ENCODE assay signal across 20 cellular contexts in the genomic region with DNA sequence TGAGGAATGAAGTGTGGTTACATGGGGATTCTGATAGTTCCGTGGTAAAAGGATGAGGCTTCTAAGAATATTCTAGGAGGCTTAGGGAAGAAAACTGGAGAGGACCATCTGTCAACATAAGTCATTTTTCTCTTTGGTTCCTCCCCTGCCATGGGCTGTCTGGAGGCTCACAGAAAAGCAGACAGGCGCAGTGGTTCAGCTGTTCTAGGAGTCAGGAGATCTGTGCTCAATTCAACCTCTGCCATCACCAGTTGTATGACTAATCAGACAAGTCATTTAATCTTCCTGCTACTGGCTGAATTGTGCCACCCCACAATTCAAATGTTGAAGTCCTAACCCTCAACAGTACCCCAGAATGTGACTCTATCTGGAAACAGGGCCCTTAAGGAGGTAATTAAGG. TPM values are rescaled to one million over a fixed set of nuclear protein-coding genes. Genes with fewer than 3 reads are reported as not detected.
DNase-seq lines count a peak whose midpoint lies in the region; ATAC-seq, FAIRE-seq and TF ChIP-seq lines count a peak whose summit lies in the region.
"Had no signal": no experiment of that assay in that cellular context is flagged by ENCODE, and none has a peak within 500 bp of the region (broad histone marks: within the 10 kb centered on the region; RNA-seq: fewer than 3 reads in every experiment).

No MANE protein-coding gene starts in this region.

- peak; percentile 38 for FAIRE-seq in HTR-8/SVneo (lab: Jason Lieb, UNC)
- FAIRE-seq in K562 (lab: Jason Lieb, UNC) = no peak

- H4K20me1 ChIP-seq in GM23248 (ENCODE audit: insufficient read depth) = no peaks in the 10 kb centered on the region
- no peaks in the 10 kb centered on the region for H4K20me1 ChIP-seq in K562 (replicated peaks; ENCODE audit: control insufficient read depth, insufficient read depth, low read length)
- peaks cover 49% of the 10 kb centered on the region for H4K20me1 ChIP-seq in PC-9 (ENCODE audit: insufficient read depth)

- H3K79me2 ChIP-seq in GM23248 (ENCODE audit: insufficient read depth) = 0 out of 2 replicates have a peak, but pooled peaks cover 4% of the 10 kb centered on the region
- H3K79me2 ChIP-seq in K562 (ENCODE audit: control insufficient read depth, insufficient read depth, low read length) = no peaks in the 10 kb centered on the region
- peaks cover 4% of the 10 kb centered on the region; the same call in 1 of the 2 replicates for H3K79me2 ChIP-seq in PC-9 (ENCODE audit: low read depth)

- CTCF ChIA-PET in K562 (lab: Yijun Ruan, JAX; ENCODE audit: low intra/inter-chr PET ratio) (no interaction called here), PC-9 (lab: Charles Lee) (no interaction called here)

- no peak for TF ChIP-seq RAD21 in K562 (CRISPR knock-in tag; conservative IDR thresholded peaks at IDR 0.05 in 1 of 2, IDR thresholded peaks at IDR 0.05 in 1 of 2)

- H3K4me2 ChIP-seq in GM23248 (ENCODE audit: unreplicated experiment) (no peak overlapping the region), K562 (ENCODE audit: insufficient read depth, low read length) (no peak overlapping the region), PC-9 (no peak overlapping the region)

- no peaks in the 10 kb centered on the region for H3F3A ChIP-seq in GM23248 (ENCODE audit: insufficient read depth)
- peaks cover 20% of the 10 kb centered on the region; the same call in 1 of the 2 replicates for H3F3A ChIP-seq in PC-9 (ENCODE audit: insufficient read depth, low read depth)

- ATAC-seq in K562 (peak; percentile 17; the same call in 1 of the 3 replicates), HG03135 (IDR thresholded peaks at IDR 0.05; ENCODE audit: unreplicated experiment) (no peak)
- ATAC-seq: left lung, T-cell had no signal

- intact Hi-C loops in K562 (cut with micrococcal nuclease) (no loop called here), PC-9 (cut with micrococcal nuclease; ENCODE audit: unreplicated experiment) (no loop called here)

- H3K9ac ChIP-seq in GM23248 = no peak overlapping the region
- H3K9ac ChIP-seq in K562 (ENCODE audit: insufficient read depth in 1 of 2, low read depth in 2 of 2, low read length in 2 of 2) = no peak overlapping the region

- H3K9me3 ChIP-seq in GM23248 (ENCODE audit: low read depth) = no peaks in the 10 kb centered on the region
- no peaks in the 10 kb centered on the region for H3K9me3 ChIP-seq in K562 (replicated peaks; ENCODE audit: control insufficient read depth, insufficient read depth, low read depth, low read length)
- H3K9me3 ChIP-seq in WERI-Rb-1 (ENCODE audit: severe bottlenecking) = no peaks in the 10 kb centered on the region
- H3K9me3 ChIP-seq in PC-9 (ENCODE audit: insufficient read depth, low read depth) = no peaks in the 10 kb centered on the region
- H3K9me3 ChIP-seq: HAP-1, left lung, spleen had no signal

- POLR2A ChIA-PET in K562 (lab: Yijun Ruan, JAX) = no interaction called here
- POLR2A ChIA-PET in PC-9 (lab: Charles Lee; ENCODE audit: unreplicated experiment) = no interaction called here

- H3K27me3 ChIP-seq in GM23248 (replicated peaks; ENCODE audit: insufficient read depth) (no peaks in the 10 kb centered on the region), K562 (ENCODE audit: control insufficient read depth in 2 of 2, insufficient read depth in 2 of 2, low read length in 2 of 2) (no peaks in the 10 kb centered on the region), WERI-Rb-1 (ENCODE audit: insufficient read depth, low read depth, severe bottlenecking) (no peaks in the 10 kb centered on the region), PC-9 (ENCODE audit: insufficient read depth, low read depth) (no peaks in the 10 kb centered on the region)
- H3K27me3 ChIP-seq: left lung, spleen had no signal

- in situ Hi-C loops in GM23248 (cut with MboI) (no loop called here), K562 (cut with MboI) (no loop called here)

- H2AFZ ChIP-seq in GM23248 = no peak overlapping the region
- no peak overlapping the region for H2AFZ ChIP-seq in K562 (ENCODE audit: low read depth, low read length)
- no peak overlapping the region for H2AFZ ChIP-seq in PC-9

- DNase-seq in GM23248 (peak; percentile 20), HTR-8/SVneo (ENCODE audit: insufficient read length, low spot score) (no peak), K562 (ENCODE audit: extremely low read depth in 1 of 4, low spot score in 3 of 4) (no peak), myocyte (ENCODE audit: low read depth) (peak; percentile 98), WERI-Rb-1 (no peak), PC-9 (no peak), T-helper 1 cell (no peak)
- DNase-seq: activated naive CD4-positive, alpha-beta T cell; effector memory CD4-positive, alpha-beta T cell; left lung; MM.1S; NCI-H146; NCI-H748 treated with DMSO at 0.1 percent for 48 hours; OCI-M1; SHP77 treated with DMSO at 0.1 percent for 48 hours; spleen; stimulated activated CD4-positive, alpha-beta T cell treated with anti-CD3 and anti-CD28 coated beads, Interleukin-4, amount 100 ng/mL, for 24 hours; T-cell had no signal

- BruUV-seq in K562 (replicated peaks; lab: Mats Ljungman, UMichigan) (no TSS peak), PC-9 (replicated peaks; lab: Mats Ljungman, UMichigan) (no TSS peak)

- 86 to 97% methylated on average over 2 of the region's 2 CpGs for WGBS in GM23248 (ENCODE audit: low coverage in 1 of 2, low lambda C conversion rate in 2 of 2, missing lambda C conversion rate in 2 of 2), 2 experiments
- 77% methylated on average over 2 of the region's 2 CpGs for WGBS in K562 (ENCODE audit: insufficient coverage, low coverage, missing lambda C conversion rate)

- H3K27ac ChIP-seq in GM23248 (no peak overlapping the region), K562 (ENCODE audit: extremely low read depth, low read depth, low read length) (no peak overlapping the region), WERI-Rb-1 (no peak overlapping the region), PC-9 (no peak overlapping the region)
- H3K27ac ChIP-seq: left lung, spleen had no signal

- TF ChIP-seq POLR2A in K562 (conservative IDR thresholded peaks at IDR 0.05) = no peak

- no peak for TF ChIP-seq CTCF in K562 (IDR thresholded peaks at IDR 0.05 in 2 of 3, conservative IDR thresholded peaks at IDR 0.05 in 1 of 3; ENCODE audit: insufficient read depth in 2 of 3, low read depth in 1 of 3, low read length in 3 of 3)
- TF ChIP-seq CTCF in WERI-Rb-1 (IDR thresholded peaks at IDR 0.05; ENCODE audit: low read depth, low read length) = no peak
- no peak for TF ChIP-seq CTCF in PC-9 (conservative IDR thresholded peaks at IDR 0.05)

- peaks cover 27% of the 10 kb centered on the region for H3K36me3 ChIP-seq in GM23248 (ENCODE audit: low read depth)
- H3K36me3 ChIP-seq in K562 (ENCODE audit: control insufficient read depth, insufficient read depth, low read length) = peaks cover 71% of the 10 kb centered on the region; the same call in 2 of the 3 replicates
- peaks cover 61% of the 10 kb centered on the region for H3K36me3 ChIP-seq in WERI-Rb-1
- H3K36me3 ChIP-seq in PC-9 (ENCODE audit: low read depth) = peaks cover 53% of the 10 kb centered on the region

- H3K9me2 ChIP-seq in GM23248 (ENCODE audit: insufficient read depth) (no peaks in the 10 kb centered on the region), PC-9 (ENCODE audit: insufficient read depth) (no peaks in the 10 kb centered on the region)

- H3K4me3 ChIP-seq in GM23248 = no peak overlapping the region
- H3K4me3 ChIP-seq in K562 = no peak overlapping the region
- no peak overlapping the region for H3K4me3 ChIP-seq in WERI-Rb-1 (ENCODE audit: low read depth, low read length)
- no peak overlapping the region for H3K4me3 ChIP-seq in PC-9
- H3K4me3 ChIP-seq: HAP-1, left lung, spleen had no signal

- no peak for TF ChIP-seq EP300 in K562 (IDR thresholded peaks at IDR 0.05; ENCODE audit: low read length)

- H3K4me1 ChIP-seq in GM23248 (ENCODE audit: insufficient read depth) (no peaks in the 10 kb centered on the region), K562 (replicated peaks in 1 of 2; ENCODE audit: control insufficient read depth in 2 of 2, insufficient read depth in 2 of 2, low read length in 2 of 2) (peaks cover 0 to 14% of the 10 kb centered on the region in 2 experiments; a peak in 3 of 5 replicates), PC-9 (replicated peaks; ENCODE audit: insufficient read depth) (no peaks in the 10 kb centered on the region)
- H3K4me1 ChIP-seq: left lung, spleen had no signal

- H3K9me1 ChIP-seq in K562 (ENCODE audit: control insufficient read depth, insufficient read depth, low read length) = no peaks in the 10 kb centered on the region

RNA-seq across cellular contexts. Expression of a gene that starts 36.4 kb away (rescaled TPM):
- 25.4 and 31.8 TPM in 2 replicates for total RNA-seq in GM23248 (2014; rRNA removed; shearing (Covaris generic))
- 19.8 and 20.9 TPM in 2 replicates for polyA plus RNA-seq in GM23248 (2016; fragmentation: Nextera tagmentation; extraction: Ambion mirVana)
- 65.9 and 125 TPM in 2 replicates for total RNA-seq in K562 (2011; cell fraction: chromatin; rRNA removed; ENCODE audit: low replicate concordance)
- total RNA-seq in K562 (2011; cell fraction: nucleolus; rRNA removed) = 40.0 and 49.9 TPM in 2 replicates
- 73.1 and 114 TPM in 2 replicates for total RNA-seq in K562 (2011; cell fraction: nucleoplasm; rRNA removed)
- total RNA-seq in K562 (2014; rRNA removed) = 19.0 and 19.6 TPM in 2 replicates
- 28.1 and 33.7 TPM in 2 replicates for total RNA-seq in K562 (2014; rRNA removed; fragmentation: Illumina TruSeq; extraction: Trizol)
- 27.1 and 28.5 TPM in 2 replicates for total RNA-seq in K562 (2015; rRNA removed; fragmentation: Illumina TruSeq; extraction: Trizol)
- total RNA-seq in K562 (2021) = 27.9 and 30.0 TPM in 2 replicates
- polyA plus RNA-seq in K562 (2011; rRNA removed) = 11.8 and 12.8 TPM in 2 replicates
- 3.0 and 5.7 TPM in 2 replicates for polyA plus RNA-seq in K562 (2011; cell fraction: cytosol; rRNA removed)
- polyA plus RNA-seq in K562 (2011; cell fraction: nucleus; rRNA removed) = 13.6 and 15.4 TPM in 2 replicates
- polyA plus RNA-seq in K562 (2012) = 21.8 and 24.0 TPM in 2 replicates
- polyA plus RNA-seq in K562 (2014; fragmentation: Illumina TruSeq; extraction: Trizol) = 21.5 and 22.1 TPM in 2 replicates
- polyA plus RNA-seq in K562 (2014; fragmentation: Nextera tagmentation; extraction: Ambion mirVana) = 1 to 10 TPM; 5.8 to 7.8 TPM
- 15.2 and 16.4 TPM in 2 replicates for polyA plus RNA-seq in K562 (2014; rRNA removed)
- polyA minus RNA-seq in K562 (2011; rRNA and poly(A)+ RNA removed) = 41.0 and 44.7 TPM in 2 replicates
- polyA minus RNA-seq in K562 (2011; cell fraction: cytosol; rRNA and poly(A)+ RNA removed) = 9.7 and 12.0 TPM in 2 replicates
- 13.3 and 27.4 TPM in 2 replicates for polyA minus RNA-seq in K562 (2011; cell fraction: nucleus; rRNA and poly(A)+ RNA removed)
- 45.7 and 64.9 TPM in 2 replicates for total RNA-seq in myocyte
- 35.0 TPM for polyA plus RNA-seq in myocyte (2012)
- 53.5 and 65.0 TPM in 2 replicates for total RNA-seq in PC-9 (2021)

RNA-seq across cellular contexts. Expression of a gene that starts 44.9 kb away (rescaled TPM):
- total RNA-seq in GM23248 (2014; rRNA removed; shearing (Covaris generic)) = 62.9 and 81.5 TPM in 2 replicates
- polyA plus RNA-seq in GM23248 (2016; fragmentation: Nextera tagmentation; extraction: Ambion mirVana) (133 and 135 TPM in 2 replicates), K562 (2011; rRNA removed) (not detected in 2 replicates), K562 (2014; fragmentation: Illumina TruSeq; extraction: Trizol) (not detected in 2 replicates), K562 (2014; fragmentation: Nextera tagmentation; extraction: Ambion mirVana) (10 to 100 TPM; 13.0 to 19.3 TPM), K562 (2014; rRNA removed) (0.04 TPM in 2 replicates)
- 0.39 TPM in 1 of 2 replicates, not detected in the other for total RNA-seq in K562 (2011; cell fraction: chromatin; rRNA removed; ENCODE audit: low replicate concordance)
- total RNA-seq in K562 (2011; cell fraction: nucleolus; rRNA removed) = not detected in 2 replicates
- total RNA-seq in K562 (2011; cell fraction: nucleoplasm; rRNA removed) = not detected in 2 replicates
- total RNA-seq in K562 (2014; rRNA removed) (0.50 TPM in 1 of 2 replicates, not detected in the other), K562 (2014; rRNA removed; fragmentation: Illumina TruSeq; extraction: Trizol) (0.15 TPM in 1 of 2 replicates, not detected in the other), K562 (2015; rRNA removed; fragmentation: Illumina TruSeq; extraction: Trizol) (not detected in 2 replicates), K562 (2021) (0.13 and 0.22 TPM in 2 replicates), myocyte (71.4 and 81.8 TPM in 2 replicates), PC-9 (2021) (28.7 and 37.3 TPM in 2 replicates)
- not detected in 2 replicates for polyA plus RNA-seq in K562 (2011; cell fraction: cytosol; rRNA removed)
- polyA plus RNA-seq in K562 (2011; cell fraction: nucleus; rRNA removed) = not detected in 2 replicates
- 0.40 and 0.66 TPM in 2 replicates for polyA plus RNA-seq in K562 (2012)
- polyA minus RNA-seq in K562 (2011; rRNA and poly(A)+ RNA removed) = not detected in 2 replicates
- not detected in 2 replicates for polyA minus RNA-seq in K562 (2011; cell fraction: cytosol; rRNA and poly(A)+ RNA removed)
- polyA minus RNA-seq in K562 (2011; cell fraction: nucleus; rRNA and poly(A)+ RNA removed) = 0.13 and 0.67 TPM in 2 replicates
- polyA plus RNA-seq in myocyte (2012) = 87.7 TPM

Comparison
In these comparisons a context has a peak if more than half of its experiments do, and no peak if none do; other contexts are left out.
1. DNase-seq: peak in GM23248 (single experiment) and myocyte (single experiment); none in HTR-8/SVneo (single experiment), K562 (0 of 4), WERI-Rb-1 (single experiment), PC-9 (0 of 2) and T-helper 1 cell (0 of 5).
2. RNA of a gene that starts 44.9 kb away (total RNA-seq): 71.4 to 81.8 TPM in myocyte, 62.9 to 81.5 TPM in GM23248 and 28.7 to 37.3 TPM in PC-9; 0.13 to 0.50 TPM in K562; every median in the first group is over 10 times any median in the second.